ENCODE assay signal across 1 cellular context in the genomic region with DNA sequence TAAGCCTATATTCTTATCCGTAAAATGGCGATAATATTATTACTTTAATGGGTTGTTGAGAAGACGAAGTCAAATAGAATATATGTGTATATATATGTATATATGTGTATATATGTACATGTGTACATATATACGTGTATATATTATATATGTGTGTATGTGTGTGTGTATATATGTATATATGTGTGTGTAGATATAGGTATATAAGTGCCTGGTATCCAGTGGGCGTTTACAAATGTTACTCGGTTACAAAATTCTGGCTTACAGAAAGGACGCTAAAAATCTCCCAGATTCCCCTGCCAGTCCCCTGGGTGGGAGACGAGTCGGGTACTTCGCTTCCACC.
TF ChIP-seq lines count a peak whose summit lies in the region.

No MANE protein-coding gene starts in this region.

TF ChIP-seq in GM23338, 12 proteins besides CTCF, POLR2A, EP300 and RAD21 (continued from another document):
- TF ChIP-seq, protein P1, sequence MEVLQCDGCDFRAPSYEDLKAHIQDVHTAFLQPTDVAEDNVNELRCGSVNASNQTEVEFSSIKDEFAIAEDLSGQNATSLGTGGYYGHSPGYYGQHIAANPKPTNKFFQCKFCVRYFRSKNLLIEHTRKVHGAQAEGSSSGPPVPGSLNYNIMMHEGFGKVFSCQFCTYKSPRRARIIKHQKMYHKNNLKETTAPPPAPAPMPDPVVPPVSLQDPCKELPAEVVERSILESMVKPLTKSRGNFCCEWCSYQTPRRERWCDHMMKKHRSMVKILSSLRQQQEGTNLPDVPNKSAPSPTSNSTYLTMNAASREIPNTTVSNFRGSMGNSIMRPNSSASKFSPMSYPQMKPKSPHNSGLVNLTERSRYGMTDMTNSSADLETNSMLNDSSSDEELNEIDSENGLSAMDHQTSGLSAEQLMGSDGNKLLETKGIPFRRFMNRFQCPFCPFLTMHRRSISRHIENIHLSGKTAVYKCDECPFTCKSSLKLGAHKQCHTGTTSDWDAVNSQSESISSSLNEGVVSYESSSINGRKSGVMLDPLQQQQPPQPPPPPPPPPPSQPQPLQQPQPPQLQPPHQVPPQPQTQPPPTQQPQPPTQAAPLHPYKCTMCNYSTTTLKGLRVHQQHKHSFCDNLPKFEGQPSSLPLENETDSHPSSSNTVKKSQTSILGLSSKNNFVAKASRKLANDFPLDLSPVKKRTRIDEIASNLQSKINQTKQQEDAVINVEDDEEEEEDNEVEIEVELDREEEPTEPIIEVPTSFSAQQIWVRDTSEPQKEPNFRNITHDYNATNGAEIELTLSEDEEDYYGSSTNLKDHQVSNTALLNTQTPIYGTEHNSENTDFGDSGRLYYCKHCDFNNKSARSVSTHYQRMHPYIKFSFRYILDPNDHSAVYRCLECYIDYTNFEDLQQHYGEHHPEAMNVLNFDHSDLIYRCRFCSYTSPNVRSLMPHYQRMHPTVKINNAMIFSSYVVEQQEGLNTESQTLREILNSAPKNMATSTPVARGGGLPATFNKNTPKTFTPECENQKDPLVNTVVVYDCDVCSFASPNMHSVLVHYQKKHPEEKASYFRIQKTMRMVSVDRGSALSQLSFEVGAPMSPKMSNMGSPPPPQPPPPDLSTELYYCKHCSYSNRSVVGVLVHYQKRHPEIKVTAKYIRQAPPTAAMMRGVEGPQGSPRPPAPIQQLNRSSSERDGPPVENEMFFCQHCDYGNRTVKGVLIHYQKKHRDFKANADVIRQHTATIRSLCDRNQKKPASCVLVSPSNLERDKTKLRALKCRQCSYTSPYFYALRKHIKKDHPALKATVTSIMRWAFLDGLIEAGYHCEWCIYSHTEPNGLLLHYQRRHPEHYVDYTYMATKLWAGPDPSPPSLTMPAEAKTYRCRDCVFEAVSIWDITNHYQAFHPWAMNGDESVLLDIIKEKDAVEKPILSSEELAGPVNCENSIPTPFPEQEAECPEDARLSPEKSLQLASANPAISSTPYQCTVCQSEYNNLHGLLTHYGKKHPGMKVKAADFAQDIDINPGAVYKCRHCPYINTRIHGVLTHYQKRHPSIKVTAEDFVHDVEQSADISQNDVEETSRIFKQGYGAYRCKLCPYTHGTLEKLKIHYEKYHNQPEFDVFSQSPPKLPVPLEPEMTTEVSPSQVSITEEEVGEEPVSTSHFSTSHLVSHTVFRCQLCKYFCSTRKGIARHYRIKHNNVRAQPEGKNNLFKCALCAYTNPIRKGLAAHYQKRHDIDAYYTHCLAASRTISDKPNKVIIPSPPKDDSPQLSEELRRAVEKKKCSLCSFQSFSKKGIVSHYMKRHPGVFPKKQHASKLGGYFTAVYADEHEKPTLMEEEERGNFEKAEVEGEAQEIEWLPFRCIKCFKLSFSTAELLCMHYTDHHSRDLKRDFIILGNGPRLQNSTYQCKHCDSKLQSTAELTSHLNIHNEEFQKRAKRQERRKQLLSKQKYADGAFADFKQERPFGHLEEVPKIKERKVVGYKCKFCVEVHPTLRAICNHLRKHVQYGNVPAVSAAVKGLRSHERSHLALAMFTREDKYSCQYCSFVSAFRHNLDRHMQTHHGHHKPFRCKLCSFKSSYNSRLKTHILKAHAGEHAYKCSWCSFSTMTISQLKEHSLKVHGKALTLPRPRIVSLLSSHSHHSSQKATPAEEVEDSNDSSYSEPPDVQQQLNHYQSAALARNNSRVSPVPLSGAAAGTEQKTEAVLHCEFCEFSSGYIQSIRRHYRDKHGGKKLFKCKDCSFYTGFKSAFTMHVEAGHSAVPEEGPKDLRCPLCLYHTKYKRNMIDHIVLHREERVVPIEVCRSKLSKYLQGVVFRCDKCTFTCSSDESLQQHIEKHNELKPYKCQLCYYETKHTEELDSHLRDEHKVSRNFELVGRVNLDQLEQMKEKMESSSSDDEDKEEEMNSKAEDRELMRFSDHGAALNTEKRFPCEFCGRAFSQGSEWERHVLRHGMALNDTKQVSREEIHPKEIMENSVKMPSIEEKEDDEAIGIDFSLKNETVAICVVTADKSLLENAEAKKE (CRISPR knock-in tag; IDR thresholded peaks at IDR 0.05), result no peak
